In the genomic region with DNA sequence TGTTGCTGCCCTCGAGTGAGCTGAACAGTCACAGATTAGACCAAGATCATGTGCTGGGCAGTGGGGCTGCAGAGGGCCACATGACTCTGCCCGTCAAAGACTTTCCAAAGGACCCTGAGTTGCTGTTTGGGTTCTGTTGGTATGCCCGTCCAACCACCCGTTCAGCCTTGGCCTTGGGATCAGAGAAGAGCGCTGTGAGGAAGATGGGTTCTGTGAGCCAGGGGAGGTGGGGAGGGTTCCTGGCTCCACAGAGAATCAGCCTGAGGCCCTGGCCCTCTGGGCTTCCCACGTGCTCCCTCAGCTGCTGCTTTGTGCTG, we compare ENCODE assay signal across 17 cellular contexts.
DNase-seq lines count a peak whose midpoint lies in the region; ATAC-seq and FAIRE-seq lines count a peak whose summit lies in the region.
"Had no signal": no experiment of that assay in that cellular context is flagged by ENCODE, and none has a peak within 500 bp of the region (broad histone marks: within the 10 kb centered on the region; RNA-seq: fewer than 3 reads in every experiment).

No MANE protein-coding gene starts in this region.

- H3K9me3 ChIP-seq in SJCRH30 (replicated peaks) (no peaks in the 10 kb centered on the region), muscle layer of duodenum (ENCODE audit: control insufficient read depth in 1 of 2, low read length in 2 of 2) (no peaks in the 10 kb centered on the region)
- no peaks in the 10 kb centered on the region for H3K9me3 ChIP-seq in effector memory CD4-positive, alpha-beta T cell (ENCODE audit: control insufficient read depth, low read length)

- ATAC-seq in effector memory CD8-positive, alpha-beta T cell (replicated peaks): no peak

- no peak overlapping the region for H3K4me3 ChIP-seq in SJCRH30
- H3K4me3 ChIP-seq in muscle layer of duodenum (ENCODE audit: low read depth in 1 of 2, low read length in 2 of 2): no peak overlapping the region
- H3K4me3 ChIP-seq in effector memory CD4-positive, alpha-beta T cell (ENCODE audit: insufficient read depth, low read depth, low read length, poor library complexity, severe bottlenecking): no peak overlapping the region

- H3K36me3 Mint-ChIP-seq in effector memory CD8-positive, alpha-beta T cell (ENCODE audit: insufficient read depth): peaks cover 87% of the 10 kb centered on the region

- H3K27me3 ChIP-seq in SJCRH30: no peaks in the 10 kb centered on the region
- no peaks in the 10 kb centered on the region for H3K27me3 ChIP-seq in muscle layer of duodenum (ENCODE audit: low read depth, low read length)
- H3K27me3 ChIP-seq in effector memory CD4-positive, alpha-beta T cell (replicated peaks; ENCODE audit: control insufficient read depth, insufficient read depth, low read length, poor library complexity, severe bottlenecking): no peaks in the 10 kb centered on the region

- H3K4me1 Mint-ChIP-seq in effector memory CD8-positive, alpha-beta T cell (ENCODE audit: low read depth in 2 of 2): peaks cover 57% of the 10 kb centered on the region in 2 donors

- DNase-seq in SJCRH30: no peak
- no peak for DNase-seq in effector memory CD8-positive, alpha-beta T cell
- no peak for DNase-seq in substantia nigra (lab: John Stamatoyannopoulos, UW)
- DNase-seq in effector memory CD4-positive, alpha-beta T cell: no peak
- no peak for DNase-seq in stimulated activated CD4-positive, alpha-beta T cell treated with anti-CD3 and anti-CD28 coated beads, Interleukin-2, amount 100 ng/mL, for 48 hours
- no peak for DNase-seq in frontal cortex (ENCODE audit: low spot score in 2 of 2)
- DNase-seq: activated CD4-positive, alpha-beta T cell treated with anti-CD3 and anti-CD28 coated beads, Interleukin-2, amount 50 U/mL, for 48 hours; activated gamma-delta T cell treated with Interleukin-2 at 50 U/mL for 16 hours; foreskin fibroblast; HFFc6; NCI-H2227 treated with DMSO at 0.1 percent for 48 hours; stimulated activated CD4-positive, alpha-beta T cell treated with anti-CD3 and anti-CD28 coated beads, Interleukin-2, amount 100 ng/mL, for 24 hours had no signal

- H3K4me3 Mint-ChIP-seq in effector memory CD8-positive, alpha-beta T cell: no peak overlapping the region
- H3K4me3 Mint-ChIP-seq: HFFc6; T-helper 1 cell treated with Interleukin-12 subunit alpha and Interleukin-12 subunit beta and Interleukin-4 antibody, amounts not matched to agents 30 μg/mL and 1 μg/mL, for 36 hours had no signal

- no peak for FAIRE-seq in frontal cortex (lab: Jason Lieb, UNC)
- FAIRE-seq: colon had no signal

- H3K36me3 ChIP-seq in SJCRH30: no peaks in the 10 kb centered on the region
- H3K36me3 ChIP-seq in muscle layer of duodenum (ENCODE audit: control insufficient read depth in 1 of 2, insufficient read depth in 2 of 2, low read length in 2 of 2): peaks cover 0 to under 1% of the 10 kb centered on the region in 2 donors
- peaks cover 59% of the 10 kb centered on the region for H3K36me3 ChIP-seq in effector memory CD4-positive, alpha-beta T cell (ENCODE audit: control insufficient read depth, insufficient read depth, low read length)

- H3K9me3 Mint-ChIP-seq in effector memory CD8-positive, alpha-beta T cell: no peaks in the 10 kb centered on the region
- H3K9me3 Mint-ChIP-seq: HFFc6; T-helper 1 cell treated with Interleukin-12 subunit alpha and Interleukin-12 subunit beta and Interleukin-4 antibody, amounts not matched to agents 30 μg/mL and 1 μg/mL, for 36 hours had no signal

- no peaks in the 10 kb centered on the region for H3K27me3 Mint-ChIP-seq in effector memory CD8-positive, alpha-beta T cell

- peak overlapping the region; percentile 85 for H3K27ac ChIP-seq in SJCRH30
- peak overlapping the region; percentile 34 for H3K27ac ChIP-seq in muscle layer of duodenum (ENCODE audit: low read length)
- peak overlapping the region; percentile 99 for H3K27ac ChIP-seq in substantia nigra (ENCODE audit: low read depth, low read length, poor library complexity, severe bottlenecking)
- no peak overlapping the region for H3K27ac ChIP-seq in effector memory CD4-positive, alpha-beta T cell (ENCODE audit: insufficient read depth, low read length, poor library complexity, severe bottlenecking)
- H3K27ac ChIP-seq: C4-2B, parathyroid adenoma had no signal

- H3K27ac Mint-ChIP-seq in effector memory CD8-positive, alpha-beta T cell: peak overlapping the region; percentile 69 to 76
- H3K27ac Mint-ChIP-seq: HFFc6; T-helper 1 cell treated with Interleukin-12 subunit alpha and Interleukin-12 subunit beta and Interleukin-4 antibody, amounts not matched to agents 30 μg/mL and 1 μg/mL, for 36 hours had no signal

- H3K4me1 ChIP-seq in SJCRH30: peaks cover 34% of the 10 kb centered on the region
- peaks cover 4% of the 10 kb centered on the region in 2 donors for H3K4me1 ChIP-seq in muscle layer of duodenum (ENCODE audit: control insufficient read depth in 1 of 2, insufficient read depth in 2 of 2, low read length in 2 of 2)
- no peaks in the 10 kb centered on the region for H3K4me1 ChIP-seq in effector memory CD4-positive, alpha-beta T cell (ENCODE audit: control insufficient read depth, insufficient read depth, low read length, poor library complexity, severe bottlenecking)
- H3K4me1 ChIP-seq: parathyroid adenoma had no signal
